In the genomic region with DNA sequence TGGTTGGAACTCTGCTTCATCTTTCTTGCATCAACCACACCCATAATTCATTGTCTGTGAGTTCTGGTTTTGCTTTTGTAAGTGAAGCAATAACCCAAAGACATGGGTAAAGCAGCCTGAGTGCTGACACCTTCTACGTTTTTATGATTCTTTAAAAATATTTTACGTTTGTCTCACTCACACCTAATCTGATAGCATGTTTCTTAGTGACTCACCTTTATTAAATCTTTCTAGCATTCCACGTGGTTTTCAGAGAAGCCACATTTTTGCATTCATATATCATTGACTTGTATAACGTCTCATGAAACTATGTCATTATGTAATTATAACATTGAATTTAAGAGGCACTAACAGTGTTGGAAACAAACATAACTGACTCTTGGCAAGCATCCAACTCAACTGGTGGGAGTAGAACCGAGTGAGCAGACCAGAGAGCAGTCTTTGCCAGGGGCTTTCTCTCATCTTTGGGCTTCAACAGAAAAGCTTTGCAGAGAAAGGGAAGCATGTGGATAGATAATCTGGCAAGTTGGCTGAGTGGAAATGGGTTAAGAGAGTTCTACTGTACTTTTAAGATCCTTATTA, we compare ENCODE assay signal across 17 cellular contexts.
DNase-seq lines count a peak whose midpoint lies in the region; ATAC-seq and TF ChIP-seq lines count a peak whose summit lies in the region.
"Had no signal": no experiment of that assay in that cellular context is flagged by ENCODE, and none has a peak within 500 bp of the region (broad histone marks: within the 10 kb centered on the region; RNA-seq: fewer than 3 reads in every experiment).

No MANE protein-coding gene starts in this region.

- H3K27ac ChIP-seq in hepatocyte (no peak overlapping the region), lower lobe of right lung (no peak overlapping the region)
- H3K27ac ChIP-seq: sigmoid colon had no signal

- H3K9me3 ChIP-seq in hepatocyte (ENCODE audit: low read depth) (no peaks in the 10 kb centered on the region), lower lobe of right lung (no peaks in the 10 kb centered on the region)
- H3K9me3 ChIP-seq: sigmoid colon had no signal

- TF ChIP-seq CTCF in hepatocyte (IDR thresholded peaks at IDR 0.05; ENCODE audit: poor library complexity) (no peak), lower lobe of right lung (IDR thresholded peaks at IDR 0.05) (no peak)

- H3K27me3 ChIP-seq in hepatocyte (no peaks in the 10 kb centered on the region), lower lobe of right lung (ENCODE audit: low read depth) (no peaks in the 10 kb centered on the region)
- H3K27me3 ChIP-seq: sigmoid colon had no signal

- no peaks in the 10 kb centered on the region for H3K79me2 ChIP-seq in hepatocyte

- H3K4me3 ChIP-seq in hepatocyte (no peak overlapping the region), lower lobe of right lung (no peak overlapping the region)
- H3K4me3 ChIP-seq: sigmoid colon had no signal

- H3K36me3 ChIP-seq in hepatocyte (replicated peaks; ENCODE audit: insufficient read depth, low read depth) = no peaks in the 10 kb centered on the region
- H3K36me3 ChIP-seq in lower lobe of right lung = no peaks in the 10 kb centered on the region
- H3K36me3 ChIP-seq: sigmoid colon had no signal

- H3K4me1 ChIP-seq in hepatocyte (ENCODE audit: insufficient read depth) (peaks cover 11% of the 10 kb centered on the region), lower lobe of right lung (no peaks in the 10 kb centered on the region)

- ATAC-seq in HG03108 (IDR thresholded peaks at IDR 0.05; ENCODE audit: unreplicated experiment) (no peak), HG02610 (IDR thresholded peaks at IDR 0.05; ENCODE audit: unreplicated experiment) (no peak), lower lobe of right lung (no peak)
- ATAC-seq: left ventricle myocardium superior; natural killer cell; stimulated activated memory B cell treated with anti-CD40 and anti-IgM and Interleukin-4, amounts not matched to agents 10 μg/mL and 1 μg/mL and 100 μg/mL, for 72 hours had no signal

- H2AFZ ChIP-seq in hepatocyte = no peak overlapping the region

- H3K4me2 ChIP-seq in hepatocyte = no peak overlapping the region

- 29% methylated on average over 5 of the region's 5 CpGs for WGBS in hepatocyte (ENCODE audit: low lambda C conversion rate, missing lambda C conversion rate)

- intact Hi-C loops in lower lobe of right lung (cut with DNase I) = no loop called here

- H3K9me2 ChIP-seq in hepatocyte (replicated peaks; ENCODE audit: insufficient read depth) = no peaks in the 10 kb centered on the region

- DNase-seq in DMS79 (lab: John Stamatoyannopoulos, UW) = peak; percentile 1
- peak; percentile 36 for DNase-seq in M059J (ENCODE audit: low read depth)
- peak; percentile 73 for DNase-seq in NCI-H748 treated with DMSO at 0.1 percent for 48 hours (lab: John Stamatoyannopoulos, UW)
- peak; percentile 27 for DNase-seq in hepatocyte (ENCODE audit: low spot score)
- no peak for DNase-seq in hippocampal formation (lab: John Stamatoyannopoulos, UW)
- no peak for DNase-seq in lower lobe of right lung
- DNase-seq: activated CD4-positive, alpha-beta T cell treated with anti-CD3 and anti-CD28 coated beads for 1 hour; GDM1; IMR-90; left ventricle myocardium superior; natural killer cell; NCI-H2107; sigmoid colon; stimulated activated CD4-positive, alpha-beta T cell treated with anti-CD3 and anti-CD28 coated beads, Interleukin-4, amount 100 ng/mL, for 4 hours had no signal

- H4K20me1 ChIP-seq in hepatocyte (ENCODE audit: insufficient read depth, poor library complexity, severe bottlenecking) = no peaks in the 10 kb centered on the region

Comparison
In these comparisons a context has a peak if more than half of its experiments do, and no peak if none do; other contexts are left out.
1. DNase-seq: peak in DMS79 (single experiment), M059J (single experiment), NCI-H748 treated with DMSO at 0.1 percent for 48 hours (single experiment) and hepatocyte (single experiment); none in hippocampal formation (0 of 2) and lower lobe of right lung (single experiment).